8 cellular contexts compared by ENCODE assay signal in genomic region chrX:30889147-30890125, GRCh38. TPM values are rescaled to one million over a fixed set of nuclear protein-coding genes. Genes with fewer than 3 reads are reported as not detected.
DNase-seq lines count a peak whose midpoint lies in the region; ATAC-seq and FAIRE-seq lines count a peak whose summit lies in the region.

TSS of gene TAB3 (minus strand) at chrX:30889254. CDS start at chrX:30859588, 29,666 bp downstream.

- peak; percentile 77 for DNase-seq in GM18507 (ENCODE audit: extremely low spot score, insufficient read length, low read depth)
- peak; percentile 85 for DNase-seq in NCI-H2029 treated with DMSO at 0.1 percent for 48 hours (lab: John Stamatoyannopoulos, UW)
- peak; percentile 87 for DNase-seq in T-helper 9 cell
- peak; percentile 97 for DNase-seq in astrocyte of the hippocampus (ENCODE audit: low read depth, low spot score)
- DNase-seq in hepatic stellate cell (ENCODE audit: low spot score), result peak; percentile 78
- peak; percentile 95 to 97 for DNase-seq in aorta

- H3K36me3 ChIP-seq in rectal smooth muscle tissue (ENCODE audit: control insufficient read depth, insufficient read depth, low read length), result no peaks in the 10 kb centered on the region
- H3K36me3 ChIP-seq in aorta (ENCODE audit: control insufficient read depth in 1 of 2, insufficient read depth in 2 of 2, low read length in 1 of 2), result no peaks in the 10 kb centered on the region

- H3K9ac ChIP-seq in rectal smooth muscle tissue (ENCODE audit: low read length), result peak within 1 kb of the TSS; percentile 66

- H3K4me1 ChIP-seq in rectal smooth muscle tissue (ENCODE audit: control insufficient read depth, insufficient read depth, low read length) (peaks cover 2% of the 10 kb centered on the region), aorta (ENCODE audit: control insufficient read depth in 1 of 2, insufficient read depth in 2 of 2, low read length in 2 of 2) (no peaks in the 10 kb centered on the region)

- WGBS in aorta, 2 donors, result 0 to 20% methylated on average over 41 to 62 of the region's 62 CpGs

- intact Hi-C loops in aorta (cut with DNase I), result no loop called here

- FAIRE-seq in GM18507 (lab: Jason Lieb, UNC), result peak; percentile 95

- H3K9me3 ChIP-seq in aorta (ENCODE audit: control insufficient read depth, low read length), result no peaks in the 10 kb centered on the region

- H3K4me3 ChIP-seq in rectal smooth muscle tissue (ENCODE audit: low read length) (peak within 1 kb of the TSS; percentile 78), aorta (ENCODE audit: low read length in 2 of 2) (peak within 1 kb of the TSS; percentile 75 to 82)

- H3K27me3 ChIP-seq in rectal smooth muscle tissue (ENCODE audit: control insufficient read depth, insufficient read depth, low read length) (no peaks in the 10 kb centered on the region), aorta (ENCODE audit: control insufficient read depth in 1 of 2, insufficient read depth in 2 of 2, low read length in 1 of 2) (no peaks in the 10 kb centered on the region)

- ATAC-seq in HG02981 (IDR thresholded peaks at IDR 0.05; ENCODE audit: unreplicated experiment), result peak; percentile 90
- peak; percentile 97 for ATAC-seq in aorta (ENCODE audit: low FRiP score)

- H3K27ac ChIP-seq in rectal smooth muscle tissue (ENCODE audit: low read depth, low read length) (peak within 1 kb of the TSS; percentile 75), aorta (ENCODE audit: low read depth in 1 of 2, low read length in 2 of 2) (peak within 1 kb of the TSS in 1 of 2 donors; percentile 64)

RNA-seq across cellular contexts. Expression of gene TAB3, which starts in this region (rescaled TPM):
- total RNA-seq in aorta, result 10 to 100 TPM; 16.9 to 18.0 TPM
- 1 to 10 TPM; 4.5 to 7.4 TPM for polyA plus RNA-seq in aorta
